ENCODE assay signal across 8 cellular contexts in the genomic region with DNA sequence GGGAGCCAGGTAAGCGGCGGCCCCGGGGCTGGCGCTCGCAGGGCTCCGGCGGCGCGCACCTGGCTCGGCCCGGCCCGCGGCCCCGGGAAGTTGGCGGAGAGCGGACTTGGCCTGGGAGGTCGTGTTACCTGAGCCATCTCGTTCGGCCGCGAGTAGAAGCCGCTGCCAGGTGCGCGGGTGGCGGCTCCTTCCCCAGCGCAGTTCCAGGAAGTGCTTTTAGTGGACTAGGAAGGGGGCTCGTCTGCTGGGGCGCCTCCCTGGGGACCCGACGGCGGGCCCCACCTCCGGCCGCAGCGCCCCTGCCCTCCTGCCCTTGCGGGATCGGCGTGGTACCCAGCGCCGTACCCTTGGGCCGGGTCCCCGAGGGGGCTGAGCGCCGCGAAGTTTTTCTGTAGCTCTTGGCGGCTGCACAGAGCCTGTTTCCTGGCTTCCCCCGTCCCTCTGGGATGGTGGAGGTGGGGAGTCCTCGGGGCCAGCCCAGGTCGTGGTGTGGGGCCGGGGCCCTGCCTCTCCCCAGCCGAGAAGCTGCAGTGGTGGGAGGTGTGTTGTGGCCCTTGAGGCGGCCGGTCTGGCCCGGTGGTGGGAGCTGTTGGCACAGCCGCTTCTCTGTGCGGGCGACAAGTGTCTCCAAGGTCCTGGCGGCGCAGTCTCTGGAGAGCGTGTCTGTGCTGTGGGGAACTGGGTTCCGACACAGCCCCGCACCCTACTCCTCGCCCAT.
DNase-seq lines count a peak whose midpoint lies in the region; ATAC-seq and TF ChIP-seq lines count a peak whose summit lies in the region.

No MANE protein-coding gene starts in this region.

- peaks cover 7% of the 10 kb centered on the region for H3K27me3 ChIP-seq in MG63

- peak overlapping the region; percentile 27 for H3K4me3 ChIP-seq in MG63
- H3K4me3 ChIP-seq in astrocyte of the cerebellum (ENCODE audit: low read depth, low read length) = peak overlapping the region; percentile 19

- CTCF ChIA-PET in Calu3 (lab: Charles Lee) = interaction anchor here (0.6 to 1.4 kb wide), 3 partner anchors 11 to 1803 kb away, joined by 3 to 4 read pairs (median 4); no protein-coding TSS in a partner anchor

- H3K27ac Mint-ChIP-seq in Calu3 (ENCODE audit: unreplicated experiment) = peak overlapping the region; percentile 75

- no peaks in the 10 kb centered on the region for H3K9me3 Mint-ChIP-seq in Calu3 (ENCODE audit: low read depth, unreplicated experiment)

- no peaks in the 10 kb centered on the region for H3K9me3 ChIP-seq in MG63

- peak overlapping the region; percentile 72 for H3K4me3 Mint-ChIP-seq in Calu3 (ENCODE audit: low read depth, unreplicated experiment)

- H3K27ac ChIP-seq in temporal lobe (ENCODE audit: low read depth, low read length) = peak overlapping the region; percentile 27

- peaks cover 35% of the 10 kb centered on the region for H3K4me1 Mint-ChIP-seq in Calu3 (ENCODE audit: low read depth, unreplicated experiment)

- H3K36me3 ChIP-seq in MG63 = no peaks in the 10 kb centered on the region

- BruUV-seq in Calu3 (replicated peaks; lab: Mats Ljungman, UMichigan) = no TSS peak

- in situ Hi-C loops in astrocyte of the cerebellum (cut with HindIII; ENCODE audit: low sequenced_read_pairs) = no loop called here

- peaks cover 26% of the 10 kb centered on the region for H3K36me3 Mint-ChIP-seq in Calu3 (ENCODE audit: insufficient read depth, unreplicated experiment)

- intact Hi-C loops in Calu3 (cut with micrococcal nuclease; ENCODE audit: unreplicated experiment) = loop anchor here (5.0 kb wide), 1 partner anchor 41 kb away; no protein-coding TSS in a partner anchor

- peaks cover 13% of the 10 kb centered on the region for H3K27me3 Mint-ChIP-seq in Calu3 (ENCODE audit: unreplicated experiment)

- TF ChIP-seq CTCF in Calu3 (IDR thresholded peaks at IDR 0.05; ENCODE audit: unreplicated experiment) = no peak
- TF ChIP-seq CTCF in astrocyte of the cerebellum (IDR thresholded peaks at IDR 0.05; ENCODE audit: low read depth, low read length, missing control alignments) = no peak

- peak; percentile 12 for ATAC-seq in GM21619 (IDR thresholded peaks at IDR 0.05; ENCODE audit: unreplicated experiment)

- DNase-seq in Calu3 (peak; percentile 46), MG63 (no peak), astrocyte of the cerebellum (ENCODE audit: low read depth) (no peak), left kidney (ENCODE audit: low read depth, low spot score) (peak; percentile 52), iPS-NIHi11 (ENCODE audit: low spot score) (no peak), NCI-H2196 (lab: John Stamatoyannopoulos, UW; ENCODE audit: unreplicated experiment) (no peak)

Comparison
In these comparisons a context has a peak if more than half of its experiments do, and no peak if none do; other contexts are left out.
1. DNase-seq: peak in Calu3 (single experiment) and left kidney (single experiment); none in MG63 (single experiment), astrocyte of the cerebellum (single experiment), iPS-NIHi11 (single experiment) and NCI-H2196 (single experiment).